ENCODE assay signal across 18 cellular contexts in the genomic region with DNA sequence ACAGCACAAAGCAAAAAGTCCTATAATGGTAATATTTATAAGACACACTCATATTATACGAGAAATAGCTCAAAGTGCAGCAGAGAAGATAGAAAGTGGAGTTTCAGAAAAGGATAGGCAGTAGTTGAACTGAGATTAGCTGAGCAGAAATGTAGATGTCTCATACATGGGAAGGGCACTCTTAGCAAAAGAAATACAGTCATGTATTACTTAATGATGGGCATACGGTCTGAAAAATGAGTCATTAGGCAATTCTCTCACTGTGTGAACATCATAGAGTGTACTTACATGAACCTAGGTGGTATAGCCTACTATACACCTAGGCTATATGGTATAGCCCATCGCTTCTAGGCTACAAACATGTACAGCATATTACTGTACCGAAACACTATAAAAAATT.
A peak's percentile ranks its signal among the peaks of the same experiment; 100 is the strongest.
DNase-seq lines count a peak whose midpoint lies in the region; TF ChIP-seq lines count a peak whose summit lies in the region.
"Had no signal": no experiment of that assay in that cellular context is flagged by ENCODE, and none has a peak within 500 bp of the region (broad histone marks: within the 10 kb centered on the region; RNA-seq: fewer than 3 reads in every experiment).

No MANE protein-coding gene starts in this region.

- no peak overlapping the region for H2BK5ac ChIP-seq in trophoblast cell (ENCODE audit: low read depth, low read length, poor library complexity)

- no peak overlapping the region for H3K18ac ChIP-seq in trophoblast cell (ENCODE audit: low read length)

- no peaks in the 10 kb centered on the region for H3K79me2 ChIP-seq in smooth muscle cell (ENCODE audit: low read depth)
- no peaks in the 10 kb centered on the region for H3K79me2 ChIP-seq in trophoblast cell (ENCODE audit: control insufficient read depth, insufficient read depth, low read length, poor library complexity)

- no peaks in the 10 kb centered on the region for H3K27me3 ChIP-seq in smooth muscle cell (ENCODE audit: low read depth)
- no peaks in the 10 kb centered on the region for H3K27me3 ChIP-seq in trophoblast cell (ENCODE audit: insufficient read depth, low read length)

- no peak overlapping the region for H3K14ac ChIP-seq in trophoblast cell (ENCODE audit: low read length)

- DNase-seq in NCI-H226 (peak; percentile 78), amniotic epithelial cell (ENCODE audit: low read depth) (peak; percentile 29), kidney glomerular epithelial cell (lab: John Stamatoyannopoulos, UW) (peak; percentile 32), smooth muscle cell (lab: John Stamatoyannopoulos, UW; ENCODE audit: unreplicated experiment) (no peak), SW 1271 (lab: John Stamatoyannopoulos, UW) (no peak), inferior parietal cortex (ENCODE audit: extremely low spot score) (no peak), T-helper 1 cell (no peak), trophoblast cell (no peak)
- DNase-seq: ACHN; AML-193; Calu3; CD4-positive, alpha-beta memory T cell; DND-41; EL; GM23248 had no signal

- H4K8ac ChIP-seq in trophoblast cell (ENCODE audit: low read depth, low read length): no peak overlapping the region

- 88% methylated on average over 4 of the region's 4 CpGs for WGBS in smooth muscle cell (ENCODE audit: low lambda C conversion rate)
- WGBS in trophoblast cell (ENCODE audit: extremely low coverage, insufficient coverage, insufficient read length): no CpG with 5 or more reads among the region's 4 CpGs

- no peak overlapping the region for H4K12ac ChIP-seq in trophoblast cell (ENCODE audit: low read depth, low read length)

- no peak overlapping the region for H3K23ac ChIP-seq in trophoblast cell (ENCODE audit: low read length)

- H3K9ac ChIP-seq in smooth muscle cell (ENCODE audit: low read depth) (no peak overlapping the region), trophoblast cell (ENCODE audit: low read length) (no peak overlapping the region)
- H3K9ac ChIP-seq: GM23248 had no signal

- H2AK5ac ChIP-seq in trophoblast cell (ENCODE audit: low read length): no peak overlapping the region

- H3K4me3 ChIP-seq in smooth muscle cell (no peak overlapping the region), trophoblast cell (ENCODE audit: low read depth, low read length) (no peak overlapping the region)
- H3K4me3 ChIP-seq: GM12878, GM23248, HAP-1 had no signal

- no peak overlapping the region for H2BK120ac ChIP-seq in trophoblast cell (ENCODE audit: insufficient read depth, low read length, poor library complexity)

- no peaks in the 10 kb centered on the region for H4K20me1 ChIP-seq in smooth muscle cell (ENCODE audit: low read depth)

- H2BK12ac ChIP-seq in trophoblast cell (ENCODE audit: low read length): no peak overlapping the region

- H2AFZ ChIP-seq in smooth muscle cell (ENCODE audit: low read depth) (peak overlapping the region; percentile 38), trophoblast cell (ENCODE audit: insufficient read depth, low read length, poor library complexity) (no peak overlapping the region)
- H2AFZ ChIP-seq: GM23248 had no signal

- no peak for TF ChIP-seq CTCF in smooth muscle cell (IDR thresholded peaks at IDR 0.05; ENCODE audit: borderline replicate concordance, insufficient read depth, poor library complexity, severe bottlenecking)

- H3K4me1 ChIP-seq in smooth muscle cell (ENCODE audit: low read depth): no peaks in the 10 kb centered on the region
- H3K4me1 ChIP-seq in trophoblast cell (ENCODE audit: control insufficient read depth in 1 of 2, insufficient read depth in 2 of 2, low read length in 2 of 2): no peaks in the 10 kb centered on the region

- no peaks in the 10 kb centered on the region for H3K79me1 ChIP-seq in trophoblast cell (ENCODE audit: low read length)

- H4K91ac ChIP-seq in trophoblast cell (ENCODE audit: low read depth, low read length): no peak overlapping the region

- H3K36me3 ChIP-seq in smooth muscle cell (ENCODE audit: low read depth) (no peaks in the 10 kb centered on the region), trophoblast cell (ENCODE audit: control insufficient read depth in 1 of 2, insufficient read depth in 2 of 2, low read length in 2 of 2) (no peaks in the 10 kb centered on the region)
- H3K36me3 ChIP-seq: HAP-1 had no signal

- H3K4me2 ChIP-seq in smooth muscle cell: no peak overlapping the region
- no peak overlapping the region for H3K4me2 ChIP-seq in trophoblast cell (ENCODE audit: low read length)

- no peak overlapping the region for H3K4ac ChIP-seq in trophoblast cell (ENCODE audit: low read depth, low read length)

- no peaks in the 10 kb centered on the region for H3F3A ChIP-seq in smooth muscle cell (ENCODE audit: low read depth)

- no peak overlapping the region for H3K27ac ChIP-seq in smooth muscle cell (ENCODE audit: low read depth)
- H3K27ac ChIP-seq in trophoblast cell (ENCODE audit: low read depth, low read length): no peak overlapping the region
- H3K27ac ChIP-seq: C4-2B, GM23248 had no signal

- H3K9me3 ChIP-seq in smooth muscle cell (replicated peaks; ENCODE audit: low read depth) (no peaks in the 10 kb centered on the region), trophoblast cell (ENCODE audit: insufficient read depth, low read depth, low read length) (no peaks in the 10 kb centered on the region)
- H3K9me3 ChIP-seq: HAP-1 had no signal

Comparison
In these comparisons a context has a peak if more than half of its experiments do, and no peak if none do; other contexts are left out.
1. DNase-seq: peak in NCI-H226 (single experiment), amniotic epithelial cell (single experiment) and kidney glomerular epithelial cell (single experiment); none in smooth muscle cell (single experiment), SW 1271 (0 of 2), inferior parietal cortex (single experiment), T-helper 1 cell (0 of 5) and trophoblast cell (0 of 2).